In the genomic region with DNA sequence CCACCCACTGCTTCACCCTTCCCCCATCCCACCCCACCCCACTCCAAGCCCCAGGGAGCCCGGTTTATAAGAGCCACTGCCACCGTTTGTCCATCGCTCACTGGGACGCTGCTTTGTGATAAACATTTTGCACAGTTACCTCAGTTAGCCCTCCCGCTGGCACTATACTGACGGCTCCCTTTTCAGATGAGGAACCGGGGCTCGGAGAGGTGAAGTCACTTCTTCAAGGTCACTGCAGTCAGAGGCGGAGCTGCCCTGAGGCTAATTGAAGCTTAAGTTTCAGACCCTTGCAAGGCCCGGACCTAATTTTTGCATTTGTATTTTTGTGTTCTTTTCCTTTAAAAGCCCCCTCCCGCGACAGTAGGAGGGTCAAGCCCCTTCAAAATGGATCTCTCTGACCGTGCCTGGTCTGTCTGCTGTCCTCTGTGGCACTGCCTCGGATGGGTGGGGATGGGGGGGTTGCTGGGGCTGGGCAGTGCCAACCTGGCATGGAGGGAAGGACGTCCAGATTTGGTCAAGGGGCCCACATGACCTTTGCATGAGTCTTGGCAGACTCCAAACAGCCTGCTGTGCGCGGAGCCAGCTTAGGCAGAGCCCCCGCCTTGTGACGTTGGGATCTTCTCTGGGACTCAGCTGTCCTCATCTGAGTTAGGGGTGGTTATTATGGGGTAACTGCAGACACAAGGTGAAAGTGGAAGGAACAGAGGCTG, we compare ENCODE assay signal across 14 cellular contexts. TPM values are rescaled to one million over a fixed set of nuclear protein-coding genes. Genes with fewer than 3 reads are reported as not detected.
DNase-seq lines count a peak whose midpoint lies in the region; ATAC-seq and TF ChIP-seq lines count a peak whose summit lies in the region.
"Had no signal": no experiment of that assay in that cellular context is flagged by ENCODE, and none has a peak within 500 bp of the region (broad histone marks: within the 10 kb centered on the region; RNA-seq: fewer than 3 reads in every experiment).

No MANE protein-coding gene starts in this region.

- no peak overlapping the region for H2BK120ac ChIP-seq in mesenchymal stem cell (ENCODE audit: low read depth, low read length)
- no peak overlapping the region for H2BK120ac ChIP-seq in trophoblast cell (ENCODE audit: insufficient read depth, low read length, poor library complexity)

- no peak overlapping the region for H2AFZ ChIP-seq in osteoblast (ENCODE audit: low read length)
- H2AFZ ChIP-seq in mesenchymal stem cell (ENCODE audit: low read depth, low read length), result no peak overlapping the region
- no peak overlapping the region for H2AFZ ChIP-seq in trophoblast cell (ENCODE audit: insufficient read depth, low read length, poor library complexity)

- H3K9me3 ChIP-seq in BLaER1 treated with 17β-estradiol and CSF1 and Interleukin-3, amounts not matched to agents 10 nM and 100 nM (replicated peaks in 1 of 11), result no peaks in the 10 kb centered on the region
- H3K9me3 ChIP-seq in osteoblast (ENCODE audit: low read depth, low read length), result no peaks in the 10 kb centered on the region
- no peaks in the 10 kb centered on the region for H3K9me3 ChIP-seq in mesenchymal stem cell (ENCODE audit: control insufficient read depth, low read length)
- peaks cover 8% of the 10 kb centered on the region for H3K9me3 ChIP-seq in trophoblast cell (ENCODE audit: insufficient read depth, low read depth, low read length)

- peaks cover 24 to 70% (median 56%) of the 10 kb centered on the region in 10 experiments for H3K4me1 ChIP-seq in BLaER1 treated with 17β-estradiol and CSF1 and Interleukin-3, amounts not matched to agents 10 nM and 100 nM
- H3K4me1 ChIP-seq in osteoblast (ENCODE audit: insufficient read depth, low read length) (peaks cover 7% of the 10 kb centered on the region), mesenchymal stem cell (ENCODE audit: control insufficient read depth, insufficient read depth, low read depth, low read length) (peaks cover 22% of the 10 kb centered on the region), trophoblast cell (ENCODE audit: control insufficient read depth in 1 of 2, insufficient read depth in 2 of 2, low read length in 2 of 2) (peaks cover 11 to 14% of the 10 kb centered on the region in 2 experiments)

- H3K14ac ChIP-seq in mesenchymal stem cell (ENCODE audit: low read length in 2 of 2) (no peak overlapping the region), trophoblast cell (ENCODE audit: low read length) (no peak overlapping the region)

- TF ChIP-seq CTCF in NB4 (IDR thresholded peaks at IDR 0.05; ENCODE audit: low read depth, low read length) (no peak), osteoblast (IDR thresholded peaks at IDR 0.05; ENCODE audit: extremely low read depth, low read depth, low read length) (no peak)

- H3K36me3 ChIP-seq in BLaER1 treated with 17β-estradiol and CSF1 and Interleukin-3, amounts not matched to agents 10 nM and 100 nM, result no peaks in the 10 kb centered on the region
- no peaks in the 10 kb centered on the region for H3K36me3 ChIP-seq in osteoblast (ENCODE audit: insufficient read depth, low read length)
- H3K36me3 ChIP-seq in mesenchymal stem cell (ENCODE audit: control insufficient read depth in 1 of 2, insufficient read depth in 2 of 2, low read depth in 1 of 2, low read length in 2 of 2), result no peaks in the 10 kb centered on the region
- H3K36me3 ChIP-seq in trophoblast cell (ENCODE audit: control insufficient read depth in 1 of 2, insufficient read depth in 2 of 2, low read length in 2 of 2), result no peaks in the 10 kb centered on the region

- H4K8ac ChIP-seq in mesenchymal stem cell (ENCODE audit: low read length) (no peak overlapping the region), trophoblast cell (ENCODE audit: low read depth, low read length) (no peak overlapping the region)

- no peak overlapping the region for H4K12ac ChIP-seq in trophoblast cell (ENCODE audit: low read depth, low read length)

- intact Hi-C loops in Right ventricle myocardium superior (cut with DNase I), result no loop called here

- no peaks in the 10 kb centered on the region for H3K79me2 ChIP-seq in osteoblast (ENCODE audit: insufficient read depth, low read length)
- no peaks in the 10 kb centered on the region for H3K79me2 ChIP-seq in trophoblast cell (ENCODE audit: control insufficient read depth, insufficient read depth, low read length, poor library complexity)

- H2BK15ac ChIP-seq in mesenchymal stem cell (ENCODE audit: low read depth, poor library complexity, severe bottlenecking), result no peak overlapping the region

- no peak for TF ChIP-seq POLR2A in NB4 (IDR thresholded peaks at IDR 0.05; ENCODE audit: extremely low read depth, insufficient read length)

- peaks cover 0 to 4% (median 0%) of the 10 kb centered on the region in 11 experiments; a peak in 1 of 22 replicates for H4K20me1 ChIP-seq in BLaER1 treated with 17β-estradiol and CSF1 and Interleukin-3, amounts not matched to agents 10 nM and 100 nM
- H4K20me1 ChIP-seq in osteoblast (ENCODE audit: insufficient read depth, low read length), result no peaks in the 10 kb centered on the region

- 24% methylated on average over 19 of the region's 19 CpGs for WGBS in mesenchymal stem cell
- no CpG with 5 or more reads among the region's 19 CpGs for WGBS in trophoblast cell (ENCODE audit: extremely low coverage, insufficient coverage, insufficient read length)

- H3K18ac ChIP-seq in mesenchymal stem cell (ENCODE audit: low read depth in 1 of 2, low read length in 2 of 2), result no peak overlapping the region
- H3K18ac ChIP-seq in trophoblast cell (ENCODE audit: low read length), result no peak overlapping the region

- H4K91ac ChIP-seq in mesenchymal stem cell (ENCODE audit: low read length), result no peak overlapping the region
- H4K91ac ChIP-seq in trophoblast cell (ENCODE audit: low read depth, low read length), result no peak overlapping the region

- H2BK12ac ChIP-seq in mesenchymal stem cell (ENCODE audit: low read length in 2 of 2) (no peak overlapping the region), trophoblast cell (ENCODE audit: low read length) (no peak overlapping the region)

- peaks cover 9 to 27% (median 16%) of the 10 kb centered on the region in 11 experiments for H3K27me3 ChIP-seq in BLaER1 treated with 17β-estradiol and CSF1 and Interleukin-3, amounts not matched to agents 10 nM and 100 nM
- H3K27me3 ChIP-seq in osteoblast (ENCODE audit: insufficient read depth, low read length) (peaks cover 8% of the 10 kb centered on the region), mesenchymal stem cell (ENCODE audit: control insufficient read depth in 1 of 2, insufficient read depth in 1 of 2, low read length in 2 of 2) (peaks cover 44 to 46% of the 10 kb centered on the region in 2 experiments), trophoblast cell (ENCODE audit: insufficient read depth, low read length) (peaks cover 24% of the 10 kb centered on the region)

- H3K4ac ChIP-seq in mesenchymal stem cell (ENCODE audit: low read depth in 1 of 2, low read length in 2 of 2), result no peak overlapping the region
- H3K4ac ChIP-seq in trophoblast cell (ENCODE audit: low read depth, low read length), result no peak overlapping the region

- ATAC-seq in Right ventricle myocardium superior (ENCODE audit: poor library complexity) (peak; percentile 37), GM21717 (IDR thresholded peaks at IDR 0.05; ENCODE audit: unreplicated experiment) (no peak)

- H3K27ac ChIP-seq in BLaER1 treated with 17β-estradiol and CSF1 and Interleukin-3, amounts not matched to agents 10 nM and 100 nM, result no peak overlapping the region
- H3K27ac ChIP-seq in osteoblast (ENCODE audit: low read depth, low read length), result no peak overlapping the region
- H3K27ac ChIP-seq in mesenchymal stem cell (ENCODE audit: low read length, poor library complexity, severe bottlenecking), result no peak overlapping the region
- no peak overlapping the region for H3K27ac ChIP-seq in trophoblast cell (ENCODE audit: low read depth, low read length)

- H2AK5ac ChIP-seq in mesenchymal stem cell (ENCODE audit: low read length, severe bottlenecking) (no peak overlapping the region), trophoblast cell (ENCODE audit: low read length) (no peak overlapping the region)

- DNase-seq in NB4 (ENCODE audit: low read depth), result peak; percentile 84
- no peak for DNase-seq in Right ventricle myocardium superior
- DNase-seq in osteoblast (ENCODE audit: insufficient read length, low spot score, missing footprints), result peak; percentile 72
- no peak for DNase-seq in mesenchymal stem cell
- no peak for DNase-seq in RKO (ENCODE audit: low spot score)
- DNase-seq in trophoblast cell, result no peak
- DNase-seq: activated naive CD4-positive, alpha-beta T cell; DMS79; KBM-7; NCI-H2081 treated with DMSO at 0.1 percent for 48 hours had no signal

- peak overlapping the region in 10 of 11 experiments; percentile 10 to 94 (median 87); a peak in 15 of 22 replicates for H3K4me2 ChIP-seq in BLaER1 treated with 17β-estradiol and CSF1 and Interleukin-3, amounts not matched to agents 10 nM and 100 nM
- H3K4me2 ChIP-seq in osteoblast (ENCODE audit: insufficient read depth, low read length), result no peak overlapping the region
- no peak overlapping the region for H3K4me2 ChIP-seq in mesenchymal stem cell (ENCODE audit: low read length, poor library complexity, severe bottlenecking)
- no peak overlapping the region for H3K4me2 ChIP-seq in trophoblast cell (ENCODE audit: low read length)

- H3K4me3 ChIP-seq in BLaER1 treated with 17β-estradiol and CSF1 and Interleukin-3, amounts not matched to agents 10 nM and 100 nM, result no peak overlapping the region
- no peak overlapping the region for H3K4me3 ChIP-seq in NB4 (ENCODE audit: low read depth, low read length)
- H3K4me3 ChIP-seq in osteoblast (ENCODE audit: insufficient read depth, low read length), result no peak overlapping the region
- no peak overlapping the region for H3K4me3 ChIP-seq in mesenchymal stem cell (ENCODE audit: insufficient read depth in 1 of 2, low read depth in 1 of 2, low read length in 2 of 2)
- no peak overlapping the region for H3K4me3 ChIP-seq in trophoblast cell (ENCODE audit: low read depth, low read length)

- H3K79me1 ChIP-seq in mesenchymal stem cell (replicated peaks; ENCODE audit: low read length, poor library complexity, severe bottlenecking) (no peaks in the 10 kb centered on the region), trophoblast cell (ENCODE audit: low read length) (no peaks in the 10 kb centered on the region)

- H3K9ac ChIP-seq in BLaER1 treated with 17β-estradiol and CSF1 and Interleukin-3, amounts not matched to agents 10 nM and 100 nM, result no peak overlapping the region
- H3K9ac ChIP-seq in mesenchymal stem cell (ENCODE audit: low read length) (no peak overlapping the region), trophoblast cell (ENCODE audit: low read length) (no peak overlapping the region)

- no peak overlapping the region for H3K23ac ChIP-seq in mesenchymal stem cell (ENCODE audit: low read length in 2 of 2)
- H3K23ac ChIP-seq in trophoblast cell (ENCODE audit: low read length), result no peak overlapping the region

- H2BK5ac ChIP-seq in mesenchymal stem cell (ENCODE audit: low read depth, low read length, poor library complexity, severe bottlenecking) (no peak overlapping the region), trophoblast cell (ENCODE audit: low read depth, low read length, poor library complexity) (no peak overlapping the region)

RNA-seq across cellular contexts. Expression of a gene that starts 17.7 kb away (rescaled TPM):
- total RNA-seq in Right ventricle myocardium superior, result not detected
- total RNA-seq in osteoblast, result not detected in 2 replicates
- polyA plus RNA-seq in mesenchymal stem cell (2013, experiment 1 of 2), result not detected
- not detected for polyA plus RNA-seq in mesenchymal stem cell (2013, experiment 2 of 2)
- 0.15 and 0.26 TPM in 2 replicates for polyA plus RNA-seq in trophoblast cell (2013)
- total RNA-seq: activated CD8-positive, alpha-beta T cell treated with anti-CD3 and anti-CD28 coated beads for 36 hours; PC-3 had no signal

RNA-seq across cellular contexts. Expression of a gene that starts 19.4 kb away (rescaled TPM):
- total RNA-seq in Right ventricle myocardium superior, result 4.6 TPM
- total RNA-seq in osteoblast, result under 0.01 and 0.29 TPM in 2 replicates
- 0.01 TPM for polyA plus RNA-seq in mesenchymal stem cell (2013, experiment 1 of 2)
- polyA plus RNA-seq in mesenchymal stem cell (2013, experiment 2 of 2), result 0.01 TPM
- polyA plus RNA-seq in trophoblast cell (2013), result 0.01 and 0.04 TPM in 2 replicates

RNA-seq across cellular contexts. Expression of a gene that starts 55.3 kb away (rescaled TPM):
- total RNA-seq in Right ventricle myocardium superior (92.7 TPM), osteoblast (46.0 and 51.0 TPM in 2 replicates)
- 48.3 TPM for polyA plus RNA-seq in mesenchymal stem cell (2013, experiment 1 of 2)
- 48.7 TPM for polyA plus RNA-seq in mesenchymal stem cell (2013, experiment 2 of 2)
- polyA plus RNA-seq in trophoblast cell (2013), result 71.6 and 73.5 TPM in 2 replicates

Comparison
In these comparisons a context has a peak if more than half of its experiments do, and no peak if none do; other contexts are left out.
1. H3K4me2 ChIP-seq: peak in BLaER1 treated with 17β-estradiol and CSF1 and Interleukin-3, amounts not matched to agents 10 nM and 100 nM (10 of 11); none in osteoblast (single experiment), mesenchymal stem cell (single experiment) and trophoblast cell (single experiment).
2. DNase-seq: peak in NB4 (single experiment) and osteoblast (single experiment); none in Right ventricle myocardium superior (single experiment), mesenchymal stem cell (single experiment), RKO (single experiment) and trophoblast cell (0 of 2).